21 cellular contexts compared by ENCODE assay signal in the genomic region with DNA sequence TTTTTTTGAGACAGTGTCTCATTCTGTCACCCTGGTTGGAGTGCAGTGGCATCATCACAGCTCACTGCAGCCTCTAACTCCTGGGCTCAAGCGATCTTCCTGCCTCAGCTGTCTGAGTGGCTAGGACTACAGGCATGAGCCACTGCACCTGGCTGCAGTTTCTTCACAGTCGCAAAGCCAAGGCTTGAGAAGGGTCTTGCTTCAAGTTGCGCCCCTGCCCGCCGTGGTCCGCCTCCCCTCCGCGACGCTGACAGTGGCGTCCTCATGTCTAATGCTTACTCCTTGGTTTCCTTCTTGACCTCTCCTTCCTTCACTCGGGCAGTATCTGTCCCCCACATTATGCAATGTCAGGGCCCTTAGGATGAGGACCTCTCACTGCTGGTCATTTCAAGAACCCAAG.
"Had no signal": no experiment of that assay in that cellular context is flagged by ENCODE, and none has a peak within 500 bp of the region (broad histone marks: within the 10 kb centered on the region; RNA-seq: fewer than 3 reads in every experiment).

No MANE protein-coding gene starts in this region.

- H3K27ac ChIP-seq: cardiac muscle cell had no signal

- H3K9me3 Mint-ChIP-seq: activated CD4-positive, alpha-beta memory T cell treated with anti-CD3 and anti-CD28 coated beads for 36 hours; activated CD4-positive, alpha-beta T cell treated with anti-CD3 and anti-CD28 coated beads, Interleukin-2, amount 10 ng/mL, durations not matched to agents 7 days and 5 days; activated naive CD4-positive, alpha-beta T cell treated with anti-CD3 and anti-CD28 coated beads for 36 hours; activated T-cell treated with anti-CD3 and anti-CD28 coated beads, Interleukin-2, amount 50 U/mL, for 4 hours; brain had no signal

- H3K27me3 Mint-ChIP-seq: activated CD4-positive, alpha-beta memory T cell treated with anti-CD3 and anti-CD28 coated beads for 36 hours; activated CD4-positive, alpha-beta T cell treated with anti-CD3 and anti-CD28 coated beads, Interleukin-2, amount 10 ng/mL, durations not matched to agents 7 days and 5 days; activated naive CD8-positive, alpha-beta T cell; brain had no signal

- H3K4me3 ChIP-seq: cardiac muscle cell had no signal

- ATAC-seq: activated T-cell treated with anti-CD3 and anti-CD28 coated beads, Interleukin-2, amount 50 U/mL, for 4 hours had no signal

- DNase-seq: activated CD4-positive, alpha-beta memory T cell treated with anti-CD3 and anti-CD28 coated beads for 36 hours; activated CD4-positive, alpha-beta T cell treated with anti-CD3 and anti-CD28 coated beads, Interleukin-2, amount 10 ng/mL, durations not matched to agents 7 days and 5 days; activated CD4-positive, CD25-positive, alpha-beta regulatory T cell; activated CD8-positive, alpha-beta memory T cell treated with anti-CD3 and anti-CD28 coated beads for 24 hours; activated gamma-delta T cell; activated naive CD4-positive, alpha-beta T cell treated with anti-CD3 and anti-CD28 coated beads for 36 hours; activated T-cell treated with anti-CD3 and anti-CD28 coated beads, Interleukin-2, amount 50 U/mL, for 4 hours; amygdala; Kasumi-1; NCI-H1048; NCI-H146; NCI-H187 treated with DMSO at 0.1 percent for 48 hours; NCI-H2081 treated with DMSO at 0.1 percent for 48 hours; NCI-H446; NCI-H524; SIG-M5; T-helper 2 cell; T1000 had no signal

- H3K27me3 ChIP-seq: cardiac muscle cell had no signal

- H3K4me3 Mint-ChIP-seq: activated CD4-positive, alpha-beta memory T cell treated with anti-CD3 and anti-CD28 coated beads for 36 hours; activated CD4-positive, alpha-beta T cell treated with anti-CD3 and anti-CD28 coated beads, Interleukin-2, amount 10 ng/mL, durations not matched to agents 7 days and 5 days; activated naive CD4-positive, alpha-beta T cell treated with anti-CD3 and anti-CD28 coated beads for 36 hours; activated naive CD8-positive, alpha-beta T cell; activated T-cell treated with anti-CD3 and anti-CD28 coated beads, Interleukin-2, amount 50 U/mL, for 4 hours; brain had no signal

- H3K36me3 Mint-ChIP-seq: activated CD4-positive, alpha-beta memory T cell treated with anti-CD3 and anti-CD28 coated beads for 36 hours had no signal

- H3K27ac Mint-ChIP-seq: activated CD4-positive, alpha-beta memory T cell treated with anti-CD3 and anti-CD28 coated beads for 36 hours; activated CD4-positive, alpha-beta T cell treated with anti-CD3 and anti-CD28 coated beads, Interleukin-2, amount 10 ng/mL, durations not matched to agents 7 days and 5 days; activated naive CD4-positive, alpha-beta T cell treated with anti-CD3 and anti-CD28 coated beads for 36 hours; activated naive CD8-positive, alpha-beta T cell had no signal

- H3K36me3 ChIP-seq: cardiac muscle cell had no signal
